9 cellular contexts compared by ENCODE assay signal in the genomic region with DNA sequence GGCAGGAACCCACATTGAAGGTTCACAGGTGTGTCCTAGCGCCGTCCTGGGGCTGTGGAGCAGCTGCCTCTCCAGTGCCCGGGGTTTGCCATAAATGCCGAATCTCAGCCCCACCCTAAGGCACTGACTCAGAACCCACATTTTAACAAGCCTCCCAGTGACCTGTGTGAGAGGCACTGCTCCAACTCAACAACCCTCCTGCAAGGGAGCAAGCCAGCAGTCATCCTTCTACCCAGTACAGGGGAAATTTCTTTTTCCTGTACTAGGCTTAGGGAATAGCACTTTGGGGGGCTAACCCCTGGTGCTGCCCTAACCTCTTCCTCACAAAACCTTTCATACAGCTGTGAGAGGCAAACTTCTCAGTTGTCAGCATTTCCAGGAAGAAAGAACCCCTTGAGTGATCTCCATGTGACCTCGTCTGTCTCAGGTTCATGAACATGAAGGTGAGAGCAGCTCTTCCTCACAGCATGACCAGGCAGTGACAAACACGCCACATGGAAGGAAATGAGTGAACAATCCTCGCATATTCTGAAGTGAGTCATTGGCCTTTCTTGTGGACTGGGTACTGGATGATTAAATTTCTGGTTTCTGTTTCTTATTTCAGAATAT. TPM values are rescaled to one million over a fixed set of nuclear protein-coding genes. Genes with fewer than 3 reads are reported as not detected.
A peak's percentile ranks its signal among the peaks of the same experiment; 100 is the strongest.
DNase-seq lines count a peak whose midpoint lies in the region; ATAC-seq and TF ChIP-seq lines count a peak whose summit lies in the region.
"Had no signal": no experiment of that assay in that cellular context is flagged by ENCODE, and none has a peak within 500 bp of the region (broad histone marks: within the 10 kb centered on the region; RNA-seq: fewer than 3 reads in every experiment).

No MANE protein-coding gene starts in this region.

- H2BK12ac ChIP-seq in neuronal stem cell (ENCODE audit: low read length): no peak overlapping the region

- H3K9me3 ChIP-seq in neuronal stem cell (replicated peaks in 1 of 2; ENCODE audit: control insufficient read depth in 2 of 2, insufficient read depth in 1 of 2, low read depth in 1 of 2, low read length in 2 of 2): no peaks in the 10 kb centered on the region
- H3K9me3 ChIP-seq: pancreas had no signal

- WGBS in neuronal stem cell (ENCODE audit: extremely low coverage in 2 of 2, insufficient read length in 2 of 2, insufficient replicate concordance in 1 of 2), 2 donors: no CpG with 5 or more reads among the region's 7 CpGs

- H4K8ac ChIP-seq in neuronal stem cell (ENCODE audit: low read depth, low read length): no peak overlapping the region

- H3K4me1 ChIP-seq in neuronal stem cell (ENCODE audit: control insufficient read depth in 2 of 2, insufficient read depth in 1 of 2, low read depth in 1 of 2, low read length in 2 of 2): peaks cover 10 to 33% of the 10 kb centered on the region in 2 donors
- H3K4me1 ChIP-seq: pancreas had no signal

- no peak overlapping the region for H2BK5ac ChIP-seq in neuronal stem cell (ENCODE audit: low read length)

- H2AFZ ChIP-seq in neuronal stem cell (ENCODE audit: low read length): no peak overlapping the region

- H3K79me1 ChIP-seq in neuronal stem cell (ENCODE audit: low read depth, low read length): no peaks in the 10 kb centered on the region

- H4K91ac ChIP-seq in neuronal stem cell (ENCODE audit: low read depth, low read length, poor library complexity): no peak overlapping the region

- no peak for TF ChIP-seq CTCF in GM06990 (IDR thresholded peaks at IDR 0.05; ENCODE audit: insufficient read depth, low read length, poor library complexity, severe bottlenecking)

- no peak overlapping the region for H3K4me2 ChIP-seq in neuronal stem cell (ENCODE audit: insufficient read depth, low read length, poor library complexity, severe bottlenecking)

- H3K27me3 ChIP-seq in GM06990 (replicated peaks; ENCODE audit: control insufficient read depth, insufficient read depth, low read length): no peaks in the 10 kb centered on the region
- H3K27me3 ChIP-seq in neuronal stem cell (ENCODE audit: control insufficient read depth in 3 of 3, insufficient read depth in 3 of 3, low read depth in 1 of 3, low read length in 3 of 3): no peaks in the 10 kb centered on the region
- H3K27me3 ChIP-seq: pancreas had no signal

- DNase-seq in GM06990 (ENCODE audit: extremely low read depth, insufficient read length) (peak; percentile 67), HS-27A (ENCODE audit: low read depth) (peak; percentile 90), amniotic stem cell (lab: John Stamatoyannopoulos, UW) (peak; percentile 76), neuronal stem cell (ENCODE audit: low spot score) (no peak), NCI-H774 (lab: John Stamatoyannopoulos, UW) (no peak), HuH-7.5 (ENCODE audit: low spot score) (no peak), NCI-H345 (lab: John Stamatoyannopoulos, UW) (no peak)
- DNase-seq: pancreas had no signal

- H3K27ac ChIP-seq in neuronal stem cell (replicated peaks; ENCODE audit: low read length): no peak overlapping the region
- H3K27ac ChIP-seq: pancreas had no signal

- no peak overlapping the region for H3K14ac ChIP-seq in neuronal stem cell (ENCODE audit: low read length)

- H2BK15ac ChIP-seq in neuronal stem cell (ENCODE audit: low read length): peak overlapping the region; percentile 56

- H3K18ac ChIP-seq in neuronal stem cell (ENCODE audit: low read length): peak overlapping the region; percentile 46

- no peak overlapping the region for H3K9ac ChIP-seq in neuronal stem cell (ENCODE audit: low read depth, low read length, poor library complexity)

- no peak overlapping the region for H3K23ac ChIP-seq in neuronal stem cell (ENCODE audit: low read depth, low read length, poor library complexity)

- H2AK5ac ChIP-seq in neuronal stem cell (ENCODE audit: low read depth, low read length): peak overlapping the region; percentile 9

- no peak overlapping the region for H3K4ac ChIP-seq in neuronal stem cell (ENCODE audit: low read length)

- H3K36me3 ChIP-seq in GM06990 (ENCODE audit: control insufficient read depth, insufficient read depth, low read length) (no peaks in the 10 kb centered on the region), neuronal stem cell (replicated peaks in 1 of 2; ENCODE audit: control insufficient read depth in 2 of 2, insufficient read depth in 2 of 2, low read length in 2 of 2) (no peaks in the 10 kb centered on the region)
- H3K36me3 ChIP-seq: pancreas had no signal

- no peak overlapping the region for H3K4me3 ChIP-seq in GM06990 (replicated peaks; ENCODE audit: low read depth, low read length)
- H3K4me3 ChIP-seq in neuronal stem cell (ENCODE audit: low read length in 2 of 2): no peak overlapping the region
- H3K4me3 ChIP-seq: pancreas had no signal

- peak; percentile 64 for ATAC-seq in GM21526 (IDR thresholded peaks at IDR 0.05; ENCODE audit: low FRiP score, unreplicated experiment)

- no peak overlapping the region for H2BK120ac ChIP-seq in neuronal stem cell (ENCODE audit: low read depth, low read length)

RNA-seq across cellular contexts. Expression of gene BCAR3, which starts 11.4 kb away (rescaled TPM):
- 15.9 TPM for polyA plus RNA-seq in neuronal stem cell (2013, experiment 1 of 2)
- polyA plus RNA-seq in neuronal stem cell (2013, experiment 2 of 2): 16.0 TPM

Comparison
In these comparisons a context has a peak if more than half of its experiments do, and no peak if none do; other contexts are left out.
1. DNase-seq: peak in GM06990 (single experiment), HS-27A (single experiment) and amniotic stem cell (single experiment); none in neuronal stem cell (single experiment), NCI-H774 (single experiment), HuH-7.5 (single experiment) and NCI-H345 (single experiment).